22 cellular contexts compared by ENCODE assay signal in the genomic region with DNA sequence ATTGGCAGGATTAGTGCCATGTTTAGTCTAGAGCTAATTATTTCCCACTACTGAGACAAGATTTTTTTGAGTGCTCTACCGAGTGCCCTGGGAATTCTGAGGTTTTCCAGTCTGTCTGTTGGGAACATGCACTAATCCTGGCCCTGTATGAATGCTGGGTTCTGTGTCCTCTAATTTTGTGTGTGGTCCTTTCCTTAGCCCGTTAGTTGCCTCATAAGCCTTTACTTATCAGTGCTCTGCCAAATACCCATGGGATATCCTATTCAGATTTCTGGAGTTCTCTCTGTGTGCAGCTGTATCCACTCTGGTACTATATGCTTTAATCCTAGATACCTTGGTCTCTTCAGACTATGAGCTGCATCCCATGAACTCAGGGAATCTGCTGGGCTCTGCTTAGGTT. TPM values are rescaled to one million over a fixed set of nuclear protein-coding genes. Genes with fewer than 3 reads are reported as not detected.
DNase-seq lines count a peak whose midpoint lies in the region; ATAC-seq and TF ChIP-seq lines count a peak whose summit lies in the region.
"Had no signal": no experiment of that assay in that cellular context is flagged by ENCODE, and none has a peak within 500 bp of the region (broad histone marks: within the 10 kb centered on the region; RNA-seq: fewer than 3 reads in every experiment).

No MANE protein-coding gene starts in this region.

- no peaks in the 10 kb centered on the region for H4K20me1 ChIP-seq in fibroblast of lung (ENCODE audit: control insufficient read depth, extremely low read depth, insufficient read depth, low read length)

- DNase-seq in activated T-cell treated with anti-CD3 and anti-CD28 coated beads, Interleukin-2, amount 50 U/mL, for 72 hours = no peak
- no peak for DNase-seq in activated T-cell treated with anti-CD3 and anti-CD28 coated beads, Interleukin-2, amount 50 U/mL, for 1 hour
- peak; percentile 40 for DNase-seq in D341Med (ENCODE audit: low spot score)
- DNase-seq in fibroblast of lung (ENCODE audit: low read depth in 2 of 2) = no peak
- no peak for DNase-seq in neural crest cell (ENCODE audit: low read depth, low spot score)
- no peak for DNase-seq in endothelial cell (ENCODE audit: low spot score)
- no peak for DNase-seq in HuH-7.5 (ENCODE audit: low spot score)
- DNase-seq: activated CD4-positive, alpha-beta T cell treated with anti-CD3 and anti-CD28 coated beads, Interleukin-2, amount 10 ng/mL, durations not matched to agents 24 days and 14 days; activated CD8-positive, alpha-beta memory T cell treated with anti-CD3 and anti-CD28 coated beads, Interleukin-2, amount 10 ng/mL, durations not matched to agents 7 days and 5 days; activated effector memory CD4-positive, alpha-beta T cell treated with anti-CD3 and anti-CD28 coated beads, Interleukin-2, amount 50 U/mL, for 16 hours; amniotic stem cell; NCI-H1417; NCI-H510A; pancreas; Peyer's patch had no signal

- TF ChIP-seq CTCF in fibroblast of lung (conservative IDR thresholded peaks at IDR 0.05 in 1 of 2, IDR thresholded peaks at IDR 0.05 in 1 of 2; ENCODE audit: low read depth in 1 of 2, low read length in 2 of 2) (no peak), neural crest cell (conservative IDR thresholded peaks at IDR 0.05) (no peak), endothelial cell (IDR thresholded peaks at IDR 0.05; ENCODE audit: unreplicated experiment) (no peak)

- H3K27ac ChIP-seq in fibroblast of lung (ENCODE audit: insufficient read depth, low read length) = peak overlapping the region; percentile 46
- H3K27ac ChIP-seq: A549, HL-60, pancreas, Peyer's patch, right atrium auricular region had no signal

- no peak overlapping the region for H3K27ac Mint-ChIP-seq in activated T-cell treated with anti-CD3 and anti-CD28 coated beads, Interleukin-2, amount 50 U/mL, for 72 hours
- H3K27ac Mint-ChIP-seq in neural crest cell (ENCODE audit: unreplicated experiment) = peak overlapping the region; percentile 5
- no peak overlapping the region for H3K27ac Mint-ChIP-seq in endothelial cell (ENCODE audit: unreplicated experiment)
- H3K27ac Mint-ChIP-seq: activated CD4-positive, alpha-beta T cell treated with anti-CD3 and anti-CD28 coated beads, Interleukin-2, amount 10 ng/mL, durations not matched to agents 24 days and 14 days; activated CD8-positive, alpha-beta memory T cell treated with anti-CD3 and anti-CD28 coated beads, Interleukin-2, amount 10 ng/mL, durations not matched to agents 7 days and 5 days; B cell; IgD-negative memory B cell; T-helper 1 cell treated with Interleukin-12 subunit alpha and Interleukin-12 subunit beta and Interleukin-4 antibody, amounts not matched to agents 30 μg/mL and 1 μg/mL, for 36 hours had no signal

- no peak overlapping the region for H2AFZ ChIP-seq in fibroblast of lung (ENCODE audit: low read length)

- peaks cover 91% of the 10 kb centered on the region for H3K79me2 ChIP-seq in fibroblast of lung (ENCODE audit: control insufficient read depth, insufficient read depth, low read length)

- no peaks in the 10 kb centered on the region for H3K27me3 ChIP-seq in fibroblast of lung (ENCODE audit: control insufficient read depth, insufficient read depth, low read length)
- H3K27me3 ChIP-seq: pancreas, Peyer's patch, right atrium auricular region had no signal

- no peaks in the 10 kb centered on the region for H3K9me3 ChIP-seq in fibroblast of lung (ENCODE audit: control insufficient read depth, insufficient read depth, low read depth, low read length)
- H3K9me3 ChIP-seq: pancreas, Peyer's patch, right atrium auricular region had no signal

- H3K36me3 ChIP-seq in fibroblast of lung (ENCODE audit: control insufficient read depth, insufficient read depth, low read length) = no peaks in the 10 kb centered on the region
- H3K36me3 ChIP-seq: pancreas, Peyer's patch, right atrium auricular region had no signal

- peaks cover 6 to 26% of the 10 kb centered on the region in 2 donors for H3K36me3 Mint-ChIP-seq in activated T-cell treated with anti-CD3 and anti-CD28 coated beads, Interleukin-2, amount 50 U/mL, for 72 hours (ENCODE audit: insufficient read depth in 2 of 2)
- H3K36me3 Mint-ChIP-seq in neural crest cell (ENCODE audit: low read depth) (peaks cover 7% of the 10 kb centered on the region), endothelial cell (ENCODE audit: low read depth, unreplicated experiment) (no peaks in the 10 kb centered on the region)

- peak overlapping the region in 1 of 4 experiments; percentile 20 for H3K4me3 ChIP-seq in fibroblast of lung (replicated peaks in 1 of 4; ENCODE audit: control extremely low read depth in 1 of 4, insufficient read depth in 1 of 4, low read depth in 3 of 4, low read length in 4 of 4)
- H3K4me3 ChIP-seq: A549, pancreas, Peyer's patch, right atrium auricular region had no signal

- no peaks in the 10 kb centered on the region for H3K27me3 Mint-ChIP-seq in activated T-cell treated with anti-CD3 and anti-CD28 coated beads, Interleukin-2, amount 50 U/mL, for 72 hours (ENCODE audit: low read depth)
- H3K27me3 Mint-ChIP-seq in neural crest cell (ENCODE audit: low read depth) (no peaks in the 10 kb centered on the region), endothelial cell (ENCODE audit: unreplicated experiment) (no peaks in the 10 kb centered on the region)
- H3K27me3 Mint-ChIP-seq: activated CD4-positive, alpha-beta T cell treated with anti-CD3 and anti-CD28 coated beads, Interleukin-2, amount 10 ng/mL, durations not matched to agents 24 days and 14 days; activated CD8-positive, alpha-beta memory T cell treated with anti-CD3 and anti-CD28 coated beads, Interleukin-2, amount 10 ng/mL, durations not matched to agents 7 days and 5 days; B cell; IgD-negative memory B cell had no signal

- H3K9me3 Mint-ChIP-seq in activated T-cell treated with anti-CD3 and anti-CD28 coated beads, Interleukin-2, amount 50 U/mL, for 72 hours = peaks cover 0 to 3% of the 10 kb centered on the region in 2 donors
- H3K9me3 Mint-ChIP-seq in neural crest cell (peaks cover 3% of the 10 kb centered on the region), endothelial cell (ENCODE audit: unreplicated experiment) (no peaks in the 10 kb centered on the region)

- no peak overlapping the region for H3K9ac ChIP-seq in fibroblast of lung (ENCODE audit: insufficient read depth, low read length)

- H3K4me1 Mint-ChIP-seq in activated T-cell treated with anti-CD3 and anti-CD28 coated beads, Interleukin-2, amount 50 U/mL, for 72 hours (ENCODE audit: low read depth) = peaks cover 59% of the 10 kb centered on the region
- H3K4me1 Mint-ChIP-seq in neural crest cell = no peaks in the 10 kb centered on the region
- no peaks in the 10 kb centered on the region for H3K4me1 Mint-ChIP-seq in endothelial cell (ENCODE audit: unreplicated experiment)

- peak overlapping the region; percentile 66 for H3K4me2 ChIP-seq in fibroblast of lung (ENCODE audit: extremely low read depth, insufficient read depth, low read length)
- H3K4me2 ChIP-seq: A549 had no signal

- H3K4me1 ChIP-seq in fibroblast of lung (ENCODE audit: control insufficient read depth, extremely low read depth, insufficient read depth, low read length) = no peaks in the 10 kb centered on the region
- H3K4me1 ChIP-seq: A549, Peyer's patch had no signal

- peak overlapping the region; percentile 8 to 17 for H3K4me3 Mint-ChIP-seq in activated T-cell treated with anti-CD3 and anti-CD28 coated beads, Interleukin-2, amount 50 U/mL, for 72 hours
- H3K4me3 Mint-ChIP-seq in neural crest cell (no peak overlapping the region), endothelial cell (ENCODE audit: unreplicated experiment) (no peak overlapping the region)
- H3K4me3 Mint-ChIP-seq: activated CD4-positive, alpha-beta T cell treated with anti-CD3 and anti-CD28 coated beads, Interleukin-2, amount 10 ng/mL, durations not matched to agents 24 days and 14 days; activated CD8-positive, alpha-beta memory T cell treated with anti-CD3 and anti-CD28 coated beads, Interleukin-2, amount 10 ng/mL, durations not matched to agents 7 days and 5 days; B cell; T-helper 1 cell treated with Interleukin-12 subunit alpha and Interleukin-12 subunit beta and Interleukin-4 antibody, amounts not matched to agents 30 μg/mL and 1 μg/mL, for 36 hours had no signal

- ATAC-seq in activated T-cell treated with anti-CD3 and anti-CD28 coated beads, Interleukin-2, amount 50 U/mL, for 72 hours (replicated peaks in 1 of 2) = no peak
- ATAC-seq in GM21423 (IDR thresholded peaks at IDR 0.05; ENCODE audit: unreplicated experiment) = no peak
- ATAC-seq: A549; activated CD8-positive, alpha-beta memory T cell treated with anti-CD3 and anti-CD28 coated beads, Interleukin-2, amount 10 ng/mL, durations not matched to agents 7 days and 5 days; pancreas had no signal

RNA-seq across cellular contexts. Expression of gene CSGALNACT2, which starts 13.1 kb away (rescaled TPM):
- total RNA-seq in activated T-cell treated with anti-CD3 and anti-CD28 coated beads, Interleukin-2, amount 50 U/mL, for 72 hours = 10 to 100 TPM; 51.3 to 55.2 TPM
- total RNA-seq in fibroblast of lung (43.9 and 46.9 TPM in 2 replicates), neural crest cell (13.1 and 14.6 TPM in 2 replicates), endothelial cell (ENCODE audit: unreplicated experiment) (3.8 TPM)
- polyA plus RNA-seq in fibroblast of lung = 32.7 and 38.6 TPM in 2 replicates
- 17.8 and 23.0 TPM in 2 replicates for polyA plus RNA-seq in fibroblast of lung (2012)
- polyA minus RNA-seq in fibroblast of lung (ENCODE audit: low replicate concordance) = 6.1 and 7.5 TPM in 2 replicates

Comparison
In these comparisons a context has a peak if more than half of its experiments do, and no peak if none do; other contexts are left out.
1. H3K4me3 Mint-ChIP-seq: peak in activated T-cell treated with anti-CD3 and anti-CD28 coated beads, Interleukin-2, amount 50 U/mL, for 72 hours (2 of 2); none in neural crest cell (single experiment) and endothelial cell (single experiment).